ENCODE assay signal across 6 cellular contexts in genomic region chr11:118183636-118184035, GRCh38. TPM values are rescaled to one million over a fixed set of nuclear protein-coding genes. Genes with fewer than 3 reads are reported as not detected.
"Had no signal": no experiment of that assay in that cellular context is flagged by ENCODE, and none has a peak within 500 bp of the region (broad histone marks: within the 10 kb centered on the region; RNA-seq: fewer than 3 reads in every experiment).

No MANE protein-coding gene starts in this region.

RNA-seq across cellular contexts. Expression of gene SCN2B, which starts 7.2 kb away (rescaled TPM):
- total RNA-seq: LHCN-M2, MCF 10A, NCI-H460, PC-3, SJSA1 had no signal

RNA-seq across cellular contexts. Expression of gene SCN4B, which starts 31.0 kb away (rescaled TPM):
- total RNA-seq: LHCN-M2, MCF 10A, NCI-H460, PC-3, SJSA1 had no signal

RNA-seq across cellular contexts. Expression of gene JAML, which starts 41.2 kb away (rescaled TPM):
- total RNA-seq: LHCN-M2, MCF 10A, NCI-H460, PC-3, SJSA1 had no signal
- polyA plus RNA-seq: SK-N-SH had no signal
